Comparison of ENCODE assay signal across 8 cellular contexts in genomic region chr16:1152651-1153259, GRCh38. TPM values are rescaled to one million over a fixed set of nuclear protein-coding genes. Genes with fewer than 3 reads are reported as not detected.
DNase-seq lines count a peak whose midpoint lies in the region; ATAC-seq and TF ChIP-seq lines count a peak whose summit lies in the region.

Gene CACNA1H (plus strand): TSS chr16:1153106. CDS start chr16:1153738, 632 bp downstream.

- intact Hi-C loops in body of pancreas (cut with DNase I) = no loop called here

- peak; percentile 58 for ATAC-seq in body of pancreas
- ATAC-seq in GM18861 (IDR thresholded peaks at IDR 0.05; ENCODE audit: unreplicated experiment) = no peak

- H3K27ac ChIP-seq in body of pancreas = no peak within 1 kb of the TSS

- H3K36me3 ChIP-seq in body of pancreas (replicated peaks in 1 of 2; ENCODE audit: insufficient read depth in 1 of 2, low read depth in 2 of 2) = no peaks in the 10 kb centered on the region

- H3K4me1 ChIP-seq in body of pancreas = peaks cover 12% of the 10 kb centered on the region

- peaks cover 0 to 18% of the 10 kb centered on the region in 2 donors for H3K27me3 ChIP-seq in body of pancreas

- no peak for TF ChIP-seq POLR2A in body of pancreas (IDR thresholded peaks at IDR 0.05)

- H3K9me3 ChIP-seq in body of pancreas = no peaks in the 10 kb centered on the region

- 0% methylated on average over 4 of the region's 98 CpGs; no CpG with 5 or more reads in 1 of the 2 donors for WGBS in body of pancreas, 2 donors

- DNase-seq in CMK (ENCODE audit: low read depth) (peak; percentile 35), T-helper 9 cell (peak; percentile 57), body of pancreas (peak in 1 of 4 donors; percentile 38), mucosa of gallbladder (ENCODE audit: low spot score) (no peak), NCI-H2107 treated with DMSO at 0.1 percent for 48 hours (lab: John Stamatoyannopoulos, UW; ENCODE audit: unreplicated experiment) (no peak), putamen (ENCODE audit: low spot score) (no peak)
- DNase-seq in stimulated activated CD8-positive, alpha-beta memory T cell treated with anti-CD3 and anti-CD28 coated beads, Interleukin-7, amount 100 ng/mL, for 1 hour (ENCODE audit: low read depth in 2 of 2) = peak; percentile 13 to 32

- TF ChIP-seq CTCF in body of pancreas (IDR thresholded peaks at IDR 0.05) = peak in 1 of 7 experiments; percentile 20

- no peak within 1 kb of the TSS for H3K4me3 ChIP-seq in body of pancreas

RNA-seq across cellular contexts. Expression of gene CACNA1H, which starts in this region (rescaled TPM):
- total RNA-seq in body of pancreas (10 to 100 TPM in 1 of 2 donors, 1 to 10 TPM in 1; 7.3 to 15.2 TPM), mucosa of gallbladder (133 TPM)

Comparison
In these comparisons a context has a peak if more than half of its experiments do, and no peak if none do; other contexts are left out.
1. DNase-seq: peak in CMK (single experiment), T-helper 9 cell (single experiment) and stimulated activated CD8-positive, alpha-beta memory T cell treated with anti-CD3 and anti-CD28 coated beads, Interleukin-7, amount 100 ng/mL, for 1 hour (2 of 2); none in mucosa of gallbladder (single experiment), NCI-H2107 treated with DMSO at 0.1 percent for 48 hours (single experiment) and putamen (single experiment).